ENCODE assay signal across 23 cellular contexts in the genomic region with DNA sequence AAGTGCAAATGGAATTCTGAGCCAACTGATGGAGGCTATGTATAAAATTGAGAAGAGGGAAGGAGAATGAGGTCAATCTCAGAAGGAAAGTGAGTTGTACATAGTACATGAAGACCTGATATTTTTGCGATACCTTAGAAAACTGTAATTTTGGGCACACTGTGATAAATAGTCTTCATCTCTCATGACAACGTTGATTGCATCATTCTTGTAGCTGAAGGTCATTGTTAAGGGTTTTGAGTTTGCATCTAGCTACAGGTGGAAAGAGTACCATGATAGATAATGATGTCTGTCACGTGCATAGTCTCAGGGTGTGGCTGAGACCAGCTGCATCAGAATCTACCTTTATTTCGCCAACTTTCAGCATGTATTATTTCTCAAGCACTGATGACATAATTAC.
DNase-seq lines count a peak whose midpoint lies in the region; ATAC-seq, FAIRE-seq and TF ChIP-seq lines count a peak whose summit lies in the region.
"Had no signal": no experiment of that assay in that cellular context is flagged by ENCODE, and none has a peak within 500 bp of the region (broad histone marks: within the 10 kb centered on the region; RNA-seq: fewer than 3 reads in every experiment).

No MANE protein-coding gene starts in this region.

- H3K27ac ChIP-seq in HepG2 (ENCODE audit: extremely low read length, insufficient read depth, low read length) (no peak overlapping the region), right lobe of liver (no peak overlapping the region), K562 (ENCODE audit: extremely low read depth, low read depth, low read length) (no peak overlapping the region), neuronal stem cell (replicated peaks; ENCODE audit: low read length) (no peak overlapping the region)
- H3K27ac ChIP-seq: BLaER1 had no signal

- TF ChIP-seq CTCF in HepG2 (CRISPR knock-in tag; IDR thresholded peaks at IDR 0.05) (no peak), right lobe of liver (IDR thresholded peaks at IDR 0.05) (no peak), K562 (IDR thresholded peaks at IDR 0.05 in 2 of 3, conservative IDR thresholded peaks at IDR 0.05 in 1 of 3; ENCODE audit: insufficient read depth in 2 of 3, low read depth in 1 of 3, low read length in 3 of 3) (no peak), Calu3 (IDR thresholded peaks at IDR 0.05; ENCODE audit: unreplicated experiment) (no peak)

- no peaks in the 10 kb centered on the region for H3K36me3 Mint-ChIP-seq in Calu3 (ENCODE audit: insufficient read depth, unreplicated experiment)
- H3K36me3 Mint-ChIP-seq: CD14-positive monocyte; CD4-positive, alpha-beta memory T cell; CD4-positive, CD25-positive, alpha-beta regulatory T cell; CD8-positive, alpha-beta memory T cell had no signal

- H3K4me3 Mint-ChIP-seq in Calu3 (ENCODE audit: low read depth, unreplicated experiment), result no peak overlapping the region
- H3K4me3 Mint-ChIP-seq: CD14-positive monocyte; CD4-positive, alpha-beta memory T cell; CD4-positive, CD25-positive, alpha-beta regulatory T cell; CD8-positive, alpha-beta memory T cell had no signal

- no peak overlapping the region for H2BK120ac ChIP-seq in neuronal stem cell (ENCODE audit: low read depth, low read length)

- no peak overlapping the region for H3K4ac ChIP-seq in neuronal stem cell (ENCODE audit: low read length)

- H3K9me3 ChIP-seq in HepG2 (ENCODE audit: low read length) (no peaks in the 10 kb centered on the region), right lobe of liver (no peaks in the 10 kb centered on the region), K562 (replicated peaks; ENCODE audit: control insufficient read depth, insufficient read depth, low read depth, low read length) (no peaks in the 10 kb centered on the region), neuronal stem cell (replicated peaks in 1 of 2; ENCODE audit: control insufficient read depth in 2 of 2, insufficient read depth in 1 of 2, low read depth in 1 of 2, low read length in 2 of 2) (no peaks in the 10 kb centered on the region), HAP-1 (no peaks in the 10 kb centered on the region)
- H3K9me3 ChIP-seq: BE2C, BLaER1 had no signal

- in situ Hi-C loops in HepG2 (cut with HindIII; ENCODE audit: extremely low pct_ligation_motif_present, low pct_unique_long_range_greater_than_20kb), result no loop called here
- in situ Hi-C loops in K562 (cut with MboI), result no loop called here
- in situ Hi-C loops in HAP-1 (cut with MboI; ENCODE audit: low sequenced_read_pairs), result no loop called here

- H3K4me1 Mint-ChIP-seq in Calu3 (ENCODE audit: low read depth, unreplicated experiment), result no peaks in the 10 kb centered on the region
- H3K4me1 Mint-ChIP-seq: CD14-positive monocyte; CD4-positive, alpha-beta memory T cell; CD4-positive, CD25-positive, alpha-beta regulatory T cell; CD8-positive, alpha-beta memory T cell had no signal

- H4K20me1 ChIP-seq in HepG2 (ENCODE audit: insufficient read depth, low read length) (no peaks in the 10 kb centered on the region), K562 (replicated peaks; ENCODE audit: control insufficient read depth, insufficient read depth, low read length) (no peaks in the 10 kb centered on the region)
- H4K20me1 ChIP-seq: BLaER1 had no signal

- WGBS in HepG2 (ENCODE audit: low lambda C conversion rate), result 3% methylated on average over 4 of the region's 4 CpGs
- WGBS in right lobe of liver (ENCODE audit: insufficient coverage, low coverage, low lambda C conversion rate, missing lambda C conversion rate), result 38% methylated on average over 4 of the region's 4 CpGs
- WGBS in K562 (ENCODE audit: insufficient coverage, low coverage, missing lambda C conversion rate), result 0% methylated on average over 4 of the region's 4 CpGs
- no CpG with 5 or more reads among the region's 4 CpGs for WGBS in neuronal stem cell (ENCODE audit: extremely low coverage in 2 of 2, insufficient read length in 2 of 2, insufficient replicate concordance in 1 of 2), 2 donors

- no peaks in the 10 kb centered on the region for H3K36me3 ChIP-seq in HepG2 (replicated peaks in 1 of 2; ENCODE audit: control insufficient read depth in 1 of 2, insufficient read depth in 2 of 2, low read length in 2 of 2)
- H3K36me3 ChIP-seq in right lobe of liver, result no peaks in the 10 kb centered on the region
- H3K36me3 ChIP-seq in K562 (ENCODE audit: control insufficient read depth, insufficient read depth, low read length), result no peaks in the 10 kb centered on the region
- H3K36me3 ChIP-seq in neuronal stem cell (replicated peaks in 1 of 2; ENCODE audit: control insufficient read depth in 2 of 2, insufficient read depth in 2 of 2, low read length in 2 of 2), result no peaks in the 10 kb centered on the region
- H3K36me3 ChIP-seq in HAP-1 (replicated peaks), result no peaks in the 10 kb centered on the region
- H3K36me3 ChIP-seq: BE2C, BLaER1 had no signal

- H2AFZ ChIP-seq in HepG2 (ENCODE audit: low read length) (no peak overlapping the region), K562 (ENCODE audit: low read depth, low read length) (no peak overlapping the region), neuronal stem cell (ENCODE audit: low read length) (peak overlapping the region; percentile 68)

- POLR2A ChIA-PET in HepG2 (lab: Yijun Ruan, JAX), result no interaction called here
- POLR2A ChIA-PET in K562 (lab: Yijun Ruan, JAX), result no interaction called here

- H3K18ac ChIP-seq in neuronal stem cell (ENCODE audit: low read length), result no peak overlapping the region

- no peak overlapping the region for H2AK5ac ChIP-seq in neuronal stem cell (ENCODE audit: low read depth, low read length)

- H2BK12ac ChIP-seq in neuronal stem cell (ENCODE audit: low read length), result no peak overlapping the region

- H3K4me1 ChIP-seq in HepG2 (ENCODE audit: insufficient read depth, low read length) (no peaks in the 10 kb centered on the region), right lobe of liver (no peaks in the 10 kb centered on the region), K562 (replicated peaks in 1 of 2; ENCODE audit: control insufficient read depth in 2 of 2, insufficient read depth in 2 of 2, low read length in 2 of 2) (no peaks in the 10 kb centered on the region), neuronal stem cell (ENCODE audit: control insufficient read depth in 2 of 2, insufficient read depth in 1 of 2, low read depth in 1 of 2, low read length in 2 of 2) (peaks cover 0 to 5% of the 10 kb centered on the region in 2 donors), HAP-1 (no peaks in the 10 kb centered on the region)
- H3K4me1 ChIP-seq: BE2C, BLaER1 had no signal

- no peaks in the 10 kb centered on the region for H3K27me3 Mint-ChIP-seq in Calu3 (ENCODE audit: unreplicated experiment)

- BruUV-seq in HepG2 (replicated peaks; lab: Mats Ljungman, UMichigan) (no TSS peak), K562 (replicated peaks; lab: Mats Ljungman, UMichigan) (no TSS peak), Calu3 (replicated peaks; lab: Mats Ljungman, UMichigan) (no TSS peak)

- intact Hi-C loops in HepG2 (cut with micrococcal nuclease; ENCODE audit: unreplicated experiment) (no loop called here), right lobe of liver (cut with DNase I) (no loop called here), K562 (cut with micrococcal nuclease) (no loop called here), Calu3 (cut with micrococcal nuclease; ENCODE audit: unreplicated experiment) (no loop called here)

- H3K79me2 ChIP-seq in HepG2 (ENCODE audit: insufficient read depth, low read length) (no peaks in the 10 kb centered on the region), K562 (ENCODE audit: control insufficient read depth, insufficient read depth, low read length) (no peaks in the 10 kb centered on the region)

- no peaks in the 10 kb centered on the region for H3K9me1 ChIP-seq in K562 (ENCODE audit: control insufficient read depth, insufficient read depth, low read length)

- no peak for DNase-seq in HepG2 (ENCODE audit: low spot score)
- DNase-seq in right lobe of liver, result no peak
- DNase-seq in K562 (ENCODE audit: extremely low read depth in 1 of 4, low spot score in 3 of 4), result no peak
- DNase-seq in neuronal stem cell (ENCODE audit: low spot score), result no peak
- no peak for DNase-seq in Calu3
- no peak for DNase-seq in HAP-1 (ENCODE audit: low spot score in 2 of 2)
- DNase-seq: 8988T; ACHN; BE2C; C1 segment of cervical spinal cord; CD4-positive, alpha-beta memory T cell; CD4-positive, CD25-positive, alpha-beta regulatory T cell; CD8-positive, alpha-beta memory T cell; COR-L47; DMS79 treated with DMSO at 0.1 percent for 48 hours; GF-D8 had no signal

- no peak overlapping the region for H2BK15ac ChIP-seq in neuronal stem cell (ENCODE audit: low read length)

- TF ChIP-seq POLR2A in HepG2 (IDR thresholded peaks at IDR 0.05; ENCODE audit: insufficient read depth in 1 of 2, low read depth in 2 of 2, low read length in 2 of 2), result no peak
- no peak for TF ChIP-seq POLR2A in right lobe of liver (IDR thresholded peaks at IDR 0.05)
- TF ChIP-seq POLR2A in K562 (conservative IDR thresholded peaks at IDR 0.05), result no peak

- no peak overlapping the region for H4K8ac ChIP-seq in neuronal stem cell (ENCODE audit: low read depth, low read length)

- no peak for ATAC-seq in HepG2
- no peak for ATAC-seq in right lobe of liver
- ATAC-seq in K562, result no peak

- H3K23ac ChIP-seq in neuronal stem cell (ENCODE audit: low read depth, low read length, poor library complexity), result no peak overlapping the region

- CTCF ChIA-PET in HepG2 (lab: Yijun Ruan, JAX; ENCODE audit: low intra/inter-chr PET ratio, low total read pairs) (no interaction called here), K562 (lab: Yijun Ruan, JAX; ENCODE audit: low intra/inter-chr PET ratio) (no interaction called here), Calu3 (lab: Charles Lee) (no interaction called here)

- H3K4me2 ChIP-seq in HepG2 (ENCODE audit: low read depth, low read length) (no peak overlapping the region), K562 (ENCODE audit: insufficient read depth, low read length) (no peak overlapping the region), neuronal stem cell (ENCODE audit: insufficient read depth, low read length, poor library complexity, severe bottlenecking) (no peak overlapping the region)
- H3K4me2 ChIP-seq: BLaER1 had no signal

- no peak overlapping the region for H4K91ac ChIP-seq in neuronal stem cell (ENCODE audit: low read depth, low read length, poor library complexity)

- H3K79me1 ChIP-seq in neuronal stem cell (ENCODE audit: low read depth, low read length), result no peaks in the 10 kb centered on the region

- H3K4me3 ChIP-seq in HepG2 (replicated peaks in 1 of 3; ENCODE audit: insufficient read depth in 1 of 3, low read depth in 2 of 3, low read length in 3 of 3) (no peak overlapping the region), right lobe of liver (no peak overlapping the region), K562 (no peak overlapping the region), neuronal stem cell (ENCODE audit: low read length in 2 of 2) (no peak overlapping the region), HAP-1 (no peak overlapping the region)
- H3K4me3 ChIP-seq: BLaER1 had no signal

- H3K9ac ChIP-seq in HepG2 (ENCODE audit: insufficient read depth, low read depth, low read length) (no peak overlapping the region), K562 (ENCODE audit: insufficient read depth in 1 of 2, low read depth in 2 of 2, low read length in 2 of 2) (no peak overlapping the region), neuronal stem cell (ENCODE audit: low read depth, low read length, poor library complexity) (no peak overlapping the region)
- H3K9ac ChIP-seq: BLaER1 had no signal

- H2BK5ac ChIP-seq in neuronal stem cell (ENCODE audit: low read length), result no peak overlapping the region

- H3K27me3 ChIP-seq in HepG2 (ENCODE audit: control insufficient read depth in 1 of 2, insufficient read depth in 2 of 2, low read length in 2 of 2), result no peaks in the 10 kb centered on the region
- no peaks in the 10 kb centered on the region for H3K27me3 ChIP-seq in right lobe of liver
- no peaks in the 10 kb centered on the region for H3K27me3 ChIP-seq in K562 (ENCODE audit: control insufficient read depth in 2 of 2, insufficient read depth in 2 of 2, low read length in 2 of 2)
- H3K27me3 ChIP-seq in neuronal stem cell (ENCODE audit: control insufficient read depth in 3 of 3, insufficient read depth in 3 of 3, low read depth in 1 of 3, low read length in 3 of 3), result peaks cover 0 to 3% (median 0%) of the 10 kb centered on the region in 3 experiments
- no peaks in the 10 kb centered on the region for H3K27me3 ChIP-seq in HAP-1 (ENCODE audit: low read depth)
- H3K27me3 ChIP-seq: BE2C, BLaER1 had no signal

- no peak for TF ChIP-seq EP300 in HepG2 (IDR thresholded peaks at IDR 0.05; ENCODE audit: low read depth in 2 of 2, low read length in 2 of 2)
- no peak for TF ChIP-seq EP300 in HepG2 (CRISPR knock-in tag; IDR thresholded peaks at IDR 0.05; ENCODE audit: borderline replicate concordance)
- no peak for TF ChIP-seq EP300 in K562 (IDR thresholded peaks at IDR 0.05; ENCODE audit: low read length)

- no peak overlapping the region for H3K27ac Mint-ChIP-seq in Calu3 (ENCODE audit: unreplicated experiment)
- H3K27ac Mint-ChIP-seq: CD14-positive monocyte; CD4-positive, alpha-beta memory T cell; CD4-positive, CD25-positive, alpha-beta regulatory T cell; CD8-positive, alpha-beta memory T cell had no signal

- H3K14ac ChIP-seq in neuronal stem cell (ENCODE audit: low read length), result no peak overlapping the region

- H3K9me3 Mint-ChIP-seq in Calu3 (ENCODE audit: low read depth, unreplicated experiment), result no peaks in the 10 kb centered on the region
- H3K9me3 Mint-ChIP-seq: CD8-positive, alpha-beta memory T cell had no signal

- TF ChIP-seq RAD21 in HepG2 (CRISPR knock-in tag; IDR thresholded peaks at IDR 0.05), result no peak
- no peak for TF ChIP-seq RAD21 in K562 (CRISPR knock-in tag; conservative IDR thresholded peaks at IDR 0.05 in 1 of 2, IDR thresholded peaks at IDR 0.05 in 1 of 2)

- FAIRE-seq in HepG2 (lab: Jason Lieb, UNC) (no peak), K562 (lab: Jason Lieb, UNC) (no peak)
- FAIRE-seq: A204.1, D721Med, G401.6, GM12891, GM19239 had no signal
